8 cellular contexts compared by ENCODE assay signal in the genomic region with DNA sequence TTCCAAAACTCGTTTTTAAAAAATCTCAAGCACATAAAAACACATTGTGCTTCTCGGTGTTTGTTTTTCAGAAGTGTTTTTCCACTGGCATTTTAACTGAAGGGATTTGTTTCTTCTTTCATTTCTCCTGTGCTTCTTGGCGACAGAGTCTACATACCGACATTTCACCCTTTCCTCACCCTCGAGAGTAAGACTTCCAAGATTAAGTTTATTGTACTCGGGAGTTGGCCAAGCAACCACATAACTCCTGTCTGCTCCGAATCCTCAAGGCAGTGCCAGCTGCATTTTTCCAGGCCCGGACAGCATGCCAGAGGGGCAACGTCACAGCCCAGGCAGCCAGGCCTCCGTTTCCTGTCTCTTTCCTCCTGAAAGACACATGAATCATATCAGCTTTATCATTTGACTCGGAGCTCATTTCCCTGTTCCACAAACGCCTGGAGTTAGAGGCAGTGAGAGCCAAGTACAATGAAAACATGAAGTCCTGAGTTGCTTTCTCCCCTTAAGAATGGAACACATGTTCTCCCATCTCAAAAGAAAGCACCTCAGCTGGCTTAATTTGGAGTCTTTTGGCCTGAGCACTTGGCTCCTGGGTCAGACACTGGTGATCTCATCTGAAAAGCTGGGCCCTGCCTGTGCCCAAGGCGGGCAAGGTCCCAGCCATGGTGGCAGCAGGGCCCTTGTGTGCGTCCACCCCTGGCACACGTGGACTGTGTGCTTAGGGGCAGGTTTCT. TPM values are rescaled to one million over a fixed set of nuclear protein-coding genes. Genes with fewer than 3 reads are reported as not detected.
A peak's percentile ranks its signal among the peaks of the same experiment; 100 is the strongest.
DNase-seq lines count a peak whose midpoint lies in the region; ATAC-seq, FAIRE-seq and TF ChIP-seq lines count a peak whose summit lies in the region.
"Had no signal": no experiment of that assay in that cellular context is flagged by ENCODE, and none has a peak within 500 bp of the region (broad histone marks: within the 10 kb centered on the region; RNA-seq: fewer than 3 reads in every experiment).

No MANE protein-coding gene starts in this region.

- DNase-seq in NCI-H460 (ENCODE audit: extremely low read depth, low read depth) (peak; percentile 55), mesothelial cell of epicardium (ENCODE audit: low spot score in 2 of 2, unreplicated experiment in 2 of 2) (peak; percentile 73 to 85), urothelium cell line (ENCODE audit: low spot score) (peak; percentile 92), SKM-1 (lab: John Stamatoyannopoulos, UW; ENCODE audit: unreplicated experiment) (no peak)
- no peak for DNase-seq in activated CD4-positive, alpha-beta memory T cell treated with anti-CD3 and anti-CD28 coated beads, Interleukin-2, amount 10 ng/mL, durations not matched to agents 7 days and 5 days

- POLR2A ChIA-PET in activated CD4-positive, alpha-beta memory T cell treated with anti-CD3 and anti-CD28 coated beads, Interleukin-2, amount 10 ng/mL, durations not matched to agents 7 days and 5 days (lab: Charles Lee): no interaction called here

- H3K4me3 Mint-ChIP-seq in mesothelial cell of epicardium: peak overlapping the region; percentile 19
- H3K4me3 Mint-ChIP-seq in activated CD4-positive, alpha-beta memory T cell treated with anti-CD3 and anti-CD28 coated beads, Interleukin-2, amount 10 ng/mL, durations not matched to agents 7 days and 5 days: no peak overlapping the region
- H3K4me3 Mint-ChIP-seq in stimulated activated memory B cell treated with anti-CD40 and anti-IgM and Interleukin-4, amounts not matched to agents 10 μg/mL and 1 μg/mL and 100 μg/mL, for 72 hours: no peak overlapping the region
- H3K4me3 Mint-ChIP-seq: natural killer cell treated with Interleukin-12 subunit alpha and Interleukin-12 subunit beta and Interleukin-15 and Interleukin-18, amount 100 ng/mL, for 72 hours had no signal

- peak overlapping the region; percentile 100 for H3K27ac Mint-ChIP-seq in mesothelial cell of epicardium
- no peak overlapping the region for H3K27ac Mint-ChIP-seq in activated CD4-positive, alpha-beta memory T cell treated with anti-CD3 and anti-CD28 coated beads, Interleukin-2, amount 10 ng/mL, durations not matched to agents 7 days and 5 days
- no peak overlapping the region for H3K27ac Mint-ChIP-seq in stimulated activated memory B cell treated with anti-CD40 and anti-IgM and Interleukin-4, amounts not matched to agents 10 μg/mL and 1 μg/mL and 100 μg/mL, for 72 hours
- H3K27ac Mint-ChIP-seq: natural killer cell treated with Interleukin-12 subunit alpha and Interleukin-12 subunit beta and Interleukin-15 and Interleukin-18, amount 100 ng/mL, for 72 hours had no signal

- CTCF ChIA-PET in activated CD4-positive, alpha-beta memory T cell treated with anti-CD3 and anti-CD28 coated beads, Interleukin-2, amount 10 ng/mL, durations not matched to agents 7 days and 5 days (lab: Charles Lee): no interaction called here

- no peak for TF ChIP-seq CTCF in mesothelial cell of epicardium (IDR thresholded peaks at IDR 0.05; ENCODE audit: unreplicated experiment)

- H3K36me3 Mint-ChIP-seq in mesothelial cell of epicardium: no peaks in the 10 kb centered on the region
- no peaks in the 10 kb centered on the region for H3K36me3 Mint-ChIP-seq in activated CD4-positive, alpha-beta memory T cell treated with anti-CD3 and anti-CD28 coated beads, Interleukin-2, amount 10 ng/mL, durations not matched to agents 7 days and 5 days (ENCODE audit: low read depth)
- H3K36me3 Mint-ChIP-seq in stimulated activated memory B cell treated with anti-CD40 and anti-IgM and Interleukin-4, amounts not matched to agents 10 μg/mL and 1 μg/mL and 100 μg/mL, for 72 hours: no peaks in the 10 kb centered on the region
- H3K36me3 Mint-ChIP-seq: natural killer cell treated with Interleukin-12 subunit alpha and Interleukin-12 subunit beta and Interleukin-15 and Interleukin-18, amount 100 ng/mL, for 72 hours had no signal

- H3K4me1 Mint-ChIP-seq in mesothelial cell of epicardium: peaks cover 34% of the 10 kb centered on the region
- H3K4me1 Mint-ChIP-seq in activated CD4-positive, alpha-beta memory T cell treated with anti-CD3 and anti-CD28 coated beads, Interleukin-2, amount 10 ng/mL, durations not matched to agents 7 days and 5 days: no peaks in the 10 kb centered on the region
- no peaks in the 10 kb centered on the region for H3K4me1 Mint-ChIP-seq in stimulated activated memory B cell treated with anti-CD40 and anti-IgM and Interleukin-4, amounts not matched to agents 10 μg/mL and 1 μg/mL and 100 μg/mL, for 72 hours

- no peak for ATAC-seq in stimulated activated memory B cell treated with anti-CD40 and anti-IgM and Interleukin-4, amounts not matched to agents 10 μg/mL and 1 μg/mL and 100 μg/mL, for 72 hours
- ATAC-seq: natural killer cell treated with Interleukin-12 subunit alpha and Interleukin-12 subunit beta and Interleukin-15 and Interleukin-18, amount 100 ng/mL, for 72 hours had no signal

- no peaks in the 10 kb centered on the region for H3K9me3 Mint-ChIP-seq in mesothelial cell of epicardium
- no peaks in the 10 kb centered on the region for H3K9me3 Mint-ChIP-seq in activated CD4-positive, alpha-beta memory T cell treated with anti-CD3 and anti-CD28 coated beads, Interleukin-2, amount 10 ng/mL, durations not matched to agents 7 days and 5 days
- no peaks in the 10 kb centered on the region for H3K9me3 Mint-ChIP-seq in stimulated activated memory B cell treated with anti-CD40 and anti-IgM and Interleukin-4, amounts not matched to agents 10 μg/mL and 1 μg/mL and 100 μg/mL, for 72 hours
- H3K9me3 Mint-ChIP-seq: natural killer cell treated with Interleukin-12 subunit alpha and Interleukin-12 subunit beta and Interleukin-15 and Interleukin-18, amount 100 ng/mL, for 72 hours had no signal

- FAIRE-seq in endometrium (lab: Jason Lieb, UNC) (peak; percentile 4), urothelium cell line (lab: Jason Lieb, UNC) (peak; percentile 30)

- no peaks in the 10 kb centered on the region for H3K27me3 Mint-ChIP-seq in mesothelial cell of epicardium (ENCODE audit: low read depth)
- H3K27me3 Mint-ChIP-seq in activated CD4-positive, alpha-beta memory T cell treated with anti-CD3 and anti-CD28 coated beads, Interleukin-2, amount 10 ng/mL, durations not matched to agents 7 days and 5 days: no peaks in the 10 kb centered on the region
- no peaks in the 10 kb centered on the region for H3K27me3 Mint-ChIP-seq in stimulated activated memory B cell treated with anti-CD40 and anti-IgM and Interleukin-4, amounts not matched to agents 10 μg/mL and 1 μg/mL and 100 μg/mL, for 72 hours

RNA-seq across cellular contexts. Expression of gene FAM50B, which starts 23.2 kb away (rescaled TPM):
- total RNA-seq in NCI-H460 (2014; rRNA removed; shearing (Covaris generic)): 0.92 and 1.4 TPM in 2 replicates
- polyA plus RNA-seq in NCI-H460 (2014; cell fraction: nucleus; rRNA removed): 0.46 and 2.1 TPM in 2 replicates
- 7.0 to 7.9 TPM (median 7.1 TPM) in 3 replicates for total RNA-seq in mesothelial cell of epicardium
- 10 to 100 TPM; 14.4 to 14.7 TPM for total RNA-seq in activated CD4-positive, alpha-beta memory T cell treated with anti-CD3 and anti-CD28 coated beads, Interleukin-2, amount 10 ng/mL, durations not matched to agents 7 days and 5 days

Comparison
In these comparisons a context has a peak if more than half of its experiments do, and no peak if none do; other contexts are left out.
1. DNase-seq: peak in NCI-H460 (single experiment), mesothelial cell of epicardium (2 of 2) and urothelium cell line (single experiment); none in activated CD4-positive, alpha-beta memory T cell treated with anti-CD3 and anti-CD28 coated beads, Interleukin-2, amount 10 ng/mL, durations not matched to agents 7 days and 5 days (single experiment) and SKM-1 (single experiment).